Comparison of ENCODE assay signal across 7 cellular contexts in the genomic region with DNA sequence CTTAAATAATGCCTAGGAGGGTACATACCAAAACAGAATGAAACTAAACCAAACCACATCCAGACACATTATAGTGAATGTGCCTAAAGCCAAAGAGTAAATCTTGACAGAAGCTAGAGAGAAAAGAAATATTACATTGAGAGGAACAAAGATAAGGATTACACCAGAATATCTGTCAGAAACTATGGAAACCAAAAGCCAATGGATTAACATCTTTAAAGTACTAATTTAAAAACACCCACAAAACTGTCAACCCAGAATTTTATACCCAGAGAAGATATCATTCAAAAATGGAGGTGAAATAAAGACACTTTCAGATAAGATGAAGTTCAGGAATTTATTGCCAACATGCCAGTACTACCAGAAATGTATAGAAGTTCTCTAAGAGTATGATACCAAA.
"Had no signal": no experiment of that assay in that cellular context is flagged by ENCODE, and none has a peak within 500 bp of the region (broad histone marks: within the 10 kb centered on the region; RNA-seq: fewer than 3 reads in every experiment).

No MANE protein-coding gene starts in this region.

- DNase-seq: GM23248, GOT3, H7 had no signal

- H3K36me3 ChIP-seq: HAP-1 had no signal

- H3K4me3 ChIP-seq: GM23248, HAP-1 had no signal

- ATAC-seq: HCT116, HepG2 had no signal

- H3K4me1 ChIP-seq: HAP-1 had no signal

- H3K9ac ChIP-seq: GM23248 had no signal

- H2AFZ ChIP-seq: GM23248 had no signal

- H3K27ac ChIP-seq: GM23248, HL-60 had no signal

- FAIRE-seq: HepG2 had no signal
